29 cellular contexts compared by ENCODE assay signal in genomic region chr18:9062418-9062751, GRCh38. TPM values are rescaled to one million over a fixed set of nuclear protein-coding genes. Genes with fewer than 3 reads are reported as not detected.
DNase-seq lines count a peak whose midpoint lies in the region; ATAC-seq, FAIRE-seq and TF ChIP-seq lines count a peak whose summit lies in the region.
"Had no signal": no experiment of that assay in that cellular context is flagged by ENCODE, and none has a peak within 500 bp of the region (broad histone marks: within the 10 kb centered on the region; RNA-seq: fewer than 3 reads in every experiment).

No MANE protein-coding gene starts in this region.

- H3K27me3 Mint-ChIP-seq in IgD-negative memory B cell, result peaks cover 4% of the 10 kb centered on the region

- H3K4me3 Mint-ChIP-seq in IgD-negative memory B cell, result peak overlapping the region; percentile 13 to 89 (median 68)
- H3K4me3 Mint-ChIP-seq: CD4-positive, alpha-beta memory T cell had no signal

- H3K4me3 ChIP-seq in BLaER1 treated with 17β-estradiol and CSF1 and Interleukin-3, amounts not matched to agents 10 nM and 100 nM, result no peak overlapping the region; a peak in 1 of 20 replicates
- peak overlapping the region; percentile 36 for H3K4me3 ChIP-seq in GM12865 (ENCODE audit: low read depth, low read length)
- no peak overlapping the region for H3K4me3 ChIP-seq in K562
- no peak overlapping the region for H3K4me3 ChIP-seq in pancreas
- H3K4me3 ChIP-seq: breast epithelium, colonic mucosa, esophagus squamous epithelium, gastrocnemius medialis, HAP-1, Peyer's patch, psoas muscle, SK-N-MC, testis had no signal

- H3K9ac ChIP-seq in BLaER1 treated with 17β-estradiol and CSF1 and Interleukin-3, amounts not matched to agents 10 nM and 100 nM, result peak overlapping the region in 1 of 11 experiments; percentile 33; a peak in 3 of 22 replicates
- H3K9ac ChIP-seq in K562 (ENCODE audit: insufficient read depth in 1 of 2, low read depth in 2 of 2, low read length in 2 of 2), result no peak overlapping the region

- in situ Hi-C loops in K562 (cut with MboI), result no loop called here

- intact Hi-C loops in K562 (cut with micrococcal nuclease), result no loop called here
- intact Hi-C loops in pancreas (cut with DNase I), result no loop called here

- no peak for TF ChIP-seq EP300 in K562 (IDR thresholded peaks at IDR 0.05; ENCODE audit: low read length)

- H4K20me1 ChIP-seq in BLaER1 treated with 17β-estradiol and CSF1 and Interleukin-3, amounts not matched to agents 10 nM and 100 nM, result no peaks in the 10 kb centered on the region
- H4K20me1 ChIP-seq in K562 (replicated peaks; ENCODE audit: control insufficient read depth, insufficient read depth, low read length), result no peaks in the 10 kb centered on the region

- peak overlapping the region; percentile 2 to 71 (median 43) for H3K27ac Mint-ChIP-seq in IgD-negative memory B cell
- H3K27ac Mint-ChIP-seq: CD4-positive, alpha-beta memory T cell had no signal

- TF ChIP-seq CTCF in GM12865 (IDR thresholded peaks at IDR 0.05; ENCODE audit: insufficient read depth, low read depth, low read length, missing control alignments) (no peak), K562 (IDR thresholded peaks at IDR 0.05 in 2 of 3, conservative IDR thresholded peaks at IDR 0.05 in 1 of 3; ENCODE audit: insufficient read depth in 2 of 3, low read depth in 1 of 3, low read length in 3 of 3) (no peak), pancreas (IDR thresholded peaks at IDR 0.05) (no peak)

- no peaks in the 10 kb centered on the region for H3K27me3 ChIP-seq in BLaER1 treated with 17β-estradiol and CSF1 and Interleukin-3, amounts not matched to agents 10 nM and 100 nM
- no peaks in the 10 kb centered on the region for H3K27me3 ChIP-seq in K562 (ENCODE audit: control insufficient read depth in 2 of 2, insufficient read depth in 2 of 2, low read length in 2 of 2)
- H3K27me3 ChIP-seq in pancreas, result no peaks in the 10 kb centered on the region
- H3K27me3 ChIP-seq: breast epithelium, colonic mucosa, esophagus squamous epithelium, gastrocnemius medialis, Peyer's patch, testis had no signal

- peaks cover 25 to 42% (median 36%) of the 10 kb centered on the region in 3 donors for H3K4me1 Mint-ChIP-seq in IgD-negative memory B cell

- H3K9me3 Mint-ChIP-seq in IgD-negative memory B cell, result no peaks in the 10 kb centered on the region
- H3K9me3 Mint-ChIP-seq: CD4-positive, alpha-beta memory T cell had no signal

- no peaks in the 10 kb centered on the region for H3K79me2 ChIP-seq in K562 (ENCODE audit: control insufficient read depth, insufficient read depth, low read length)

- TF ChIP-seq POLR2A in K562 (conservative IDR thresholded peaks at IDR 0.05), result no peak

- peaks cover 29 to 60% (median 41%) of the 10 kb centered on the region in 10 experiments for H3K4me1 ChIP-seq in BLaER1 treated with 17β-estradiol and CSF1 and Interleukin-3, amounts not matched to agents 10 nM and 100 nM
- H3K4me1 ChIP-seq in K562 (replicated peaks in 1 of 2; ENCODE audit: control insufficient read depth in 2 of 2, insufficient read depth in 2 of 2, low read length in 2 of 2) (peaks cover 3 to 12% of the 10 kb centered on the region in 2 experiments; a peak in 3 of 5 replicates), pancreas (no peaks in the 10 kb centered on the region)
- H3K4me1 ChIP-seq: breast epithelium, colonic mucosa, esophagus squamous epithelium, gastrocnemius medialis, HAP-1, Peyer's patch, psoas muscle had no signal

- H3K9me1 ChIP-seq in K562 (ENCODE audit: control insufficient read depth, insufficient read depth, low read length), result no peaks in the 10 kb centered on the region

- WGBS in K562 (ENCODE audit: insufficient coverage, low coverage, missing lambda C conversion rate), result 81% methylated on average over 2 of the region's 2 CpGs
- WGBS in pancreas, 2 donors, result 87 to 100% methylated on average over 2 of the region's 2 CpGs

- POLR2A ChIA-PET in K562 (lab: Yijun Ruan, JAX), result interaction anchor here (1.3 to 1.4 kb wide), 2 partner anchors 53 to 263 kb away, joined by 3 to 4 read pairs; no protein-coding TSS in a partner anchor

- TF ChIP-seq RAD21 in K562 (CRISPR knock-in tag; conservative IDR thresholded peaks at IDR 0.05 in 1 of 2, IDR thresholded peaks at IDR 0.05 in 1 of 2), result no peak

- ATAC-seq in K562, result no peak
- ATAC-seq in pancreas, result no peak
- ATAC-seq in GM18519 (IDR thresholded peaks at IDR 0.05; ENCODE audit: low FRiP score, unreplicated experiment), result no peak
- no peak for ATAC-seq in GM21576 (IDR thresholded peaks at IDR 0.05; ENCODE audit: unreplicated experiment)
- ATAC-seq: gastrocnemius medialis, psoas muscle had no signal

- FAIRE-seq in K562 (lab: Jason Lieb, UNC), result no peak
- FAIRE-seq in pancreas (lab: Jason Lieb, UNC), result no peak
- FAIRE-seq: islet of Langerhans had no signal

- DNase-seq in GM12865 (ENCODE audit: low read depth) (no peak), K562 (ENCODE audit: extremely low read depth in 1 of 4, low spot score in 3 of 4) (no peak), pancreas (no peak), SK-N-DZ (ENCODE audit: low spot score) (no peak)
- DNase-seq: activated CD4-positive, alpha-beta T cell treated with anti-CD3 and anti-CD28 coated beads, Interleukin-2, amount 50 U/mL, for 4 hours; activated gamma-delta T cell treated with Interleukin-2 at 50 U/mL for 16 hours; activated T-cell treated with anti-CD3 and anti-CD28 coated beads for 4 hours; amniotic stem cell; CD4-positive, alpha-beta memory T cell; colonic mucosa; DMS 273 treated with DMSO at 0.1 percent for 48 hours; esophagus squamous epithelium; gastrocnemius medialis; hypothalamus; Kasumi-1; NCI-H1105; NCI-H2081; Peyer's patch; psoas muscle; testis had no signal

- no peaks in the 10 kb centered on the region for H3K36me3 ChIP-seq in BLaER1 treated with 17β-estradiol and CSF1 and Interleukin-3, amounts not matched to agents 10 nM and 100 nM
- H3K36me3 ChIP-seq in K562 (ENCODE audit: control insufficient read depth, insufficient read depth, low read length) (no peaks in the 10 kb centered on the region), pancreas (no peaks in the 10 kb centered on the region)
- H3K36me3 ChIP-seq: breast epithelium, colonic mucosa, esophagus squamous epithelium, gastrocnemius medialis, HAP-1, Peyer's patch had no signal

- peak overlapping the region; percentile 70; the same call in 1 of the 2 replicates for H2AFZ ChIP-seq in K562 (ENCODE audit: low read depth, low read length)

- BruUV-seq in K562 (replicated peaks; lab: Mats Ljungman, UMichigan), result no TSS peak

- peaks cover 1% of the 10 kb centered on the region for H3K36me3 Mint-ChIP-seq in IgD-negative memory B cell
- H3K36me3 Mint-ChIP-seq: CD4-positive, alpha-beta memory T cell had no signal

- no peaks in the 10 kb centered on the region for H3K9me3 ChIP-seq in BLaER1 treated with 17β-estradiol and CSF1 and Interleukin-3, amounts not matched to agents 10 nM and 100 nM (replicated peaks in 1 of 11)
- H3K9me3 ChIP-seq in K562 (replicated peaks; ENCODE audit: control insufficient read depth, insufficient read depth, low read depth, low read length), result no peaks in the 10 kb centered on the region
- no peaks in the 10 kb centered on the region for H3K9me3 ChIP-seq in pancreas
- H3K9me3 ChIP-seq: breast epithelium, colonic mucosa, esophagus squamous epithelium, gastrocnemius medialis, HAP-1, Peyer's patch, psoas muscle, testis had no signal

- peak overlapping the region in 6 of 11 experiments; percentile 29 to 71 (median 50); a peak in 9 of 22 replicates for H3K27ac ChIP-seq in BLaER1 treated with 17β-estradiol and CSF1 and Interleukin-3, amounts not matched to agents 10 nM and 100 nM
- H3K27ac ChIP-seq in K562 (ENCODE audit: extremely low read depth, low read depth, low read length) (no peak overlapping the region), pancreas (no peak overlapping the region)
- H3K27ac ChIP-seq: breast epithelium, colonic mucosa, gastrocnemius medialis, psoas muscle, SK-N-MC, testis, VCaP had no signal

- peak overlapping the region; percentile 3 to 86 (median 53); a peak in 17 of 22 replicates for H3K4me2 ChIP-seq in BLaER1 treated with 17β-estradiol and CSF1 and Interleukin-3, amounts not matched to agents 10 nM and 100 nM
- no peak overlapping the region for H3K4me2 ChIP-seq in K562 (ENCODE audit: insufficient read depth, low read length)

- CTCF ChIA-PET in K562 (lab: Yijun Ruan, JAX; ENCODE audit: low intra/inter-chr PET ratio), result no interaction called here

TF ChIP-seq in K562, 482 proteins besides CTCF, POLR2A, EP300 and RAD21 (continues in another document):
- TF ChIP-seq NR0B1 (IDR thresholded peaks at IDR 0.05; ENCODE audit: partially characterized antibody) (no peak), PML (IDR thresholded peaks at IDR 0.05; ENCODE audit: low read length) (no peak)

RNA-seq across cellular contexts. Expression of gene NDUFV2, which starts 40.1 kb away (rescaled TPM):
- polyA plus RNA-seq in IgD-negative memory B cell, result 144 TPM
- 122 and 367 TPM in 2 replicates for total RNA-seq in K562 (2011; cell fraction: chromatin; rRNA removed; ENCODE audit: low replicate concordance)
- 101 and 132 TPM in 2 replicates for total RNA-seq in K562 (2011; cell fraction: nucleolus; rRNA removed)
- total RNA-seq in K562 (2011; cell fraction: nucleoplasm; rRNA removed), result 250 and 347 TPM in 2 replicates
- total RNA-seq in K562 (2014; rRNA removed), result 213 and 332 TPM in 2 replicates
- 378 and 409 TPM in 2 replicates for total RNA-seq in K562 (2014; rRNA removed; fragmentation: Illumina TruSeq; extraction: Trizol)
- total RNA-seq in K562 (2015; rRNA removed; fragmentation: Illumina TruSeq; extraction: Trizol), result 341 and 397 TPM in 2 replicates
- 302 and 312 TPM in 2 replicates for total RNA-seq in K562 (2021)
- 451 and 487 TPM in 2 replicates for polyA plus RNA-seq in K562 (2011; rRNA removed)
- polyA plus RNA-seq in K562 (2011; cell fraction: cytosol; rRNA removed), result 117 and 214 TPM in 2 replicates
- 97.9 and 211 TPM in 2 replicates for polyA plus RNA-seq in K562 (2011; cell fraction: nucleus; rRNA removed)
- polyA plus RNA-seq in K562 (2012), result 263 and 279 TPM in 2 replicates
- polyA plus RNA-seq in K562 (2014; fragmentation: Illumina TruSeq; extraction: Trizol), result 354 and 361 TPM in 2 replicates
- 100 to 1,000 TPM; 384 to 550 TPM for polyA plus RNA-seq in K562 (2014; fragmentation: Nextera tagmentation; extraction: Ambion mirVana)
- 389 and 437 TPM in 2 replicates for polyA plus RNA-seq in K562 (2014; rRNA removed)
- 148 and 223 TPM in 2 replicates for polyA minus RNA-seq in K562 (2011; rRNA and poly(A)+ RNA removed)
- 44.6 and 66.0 TPM in 2 replicates for polyA minus RNA-seq in K562 (2011; cell fraction: cytosol; rRNA and poly(A)+ RNA removed)
- polyA minus RNA-seq in K562 (2011; cell fraction: nucleus; rRNA and poly(A)+ RNA removed), result 155 and 334 TPM in 2 replicates
- total RNA-seq in pancreas, result 10 to 100 TPM; 48.1 to 64.1 (median 60.7) TPM
- 100 to 1,000 TPM; 101 to 115 TPM for polyA plus RNA-seq in pancreas
- polyA plus RNA-seq in SK-N-DZ (2014; cell fraction: cytosol; rRNA removed), result 230 and 256 TPM in 2 replicates
- 129 and 141 TPM in 2 replicates for polyA plus RNA-seq in SK-N-DZ (2014; cell fraction: nucleus; rRNA removed)

Comparison
In these comparisons a context has a peak if more than half of its experiments do, and no peak if none do; other contexts are left out.
1. H3K27ac ChIP-seq: peak in BLaER1 treated with 17β-estradiol and CSF1 and Interleukin-3, amounts not matched to agents 10 nM and 100 nM (6 of 11); none in K562 (single experiment) and pancreas (0 of 4).